In genomic region chr2:38747819-38748218, GRCh38 we compare ENCODE assay signal across 11 cellular contexts. TPM values are rescaled to one million over a fixed set of nuclear protein-coding genes. Genes with fewer than 3 reads are reported as not detected.
DNase-seq lines count a peak whose midpoint lies in the region; ATAC-seq, FAIRE-seq and TF ChIP-seq lines count a peak whose summit lies in the region.
"Had no signal": no experiment of that assay in that cellular context is flagged by ENCODE, and none has a peak within 500 bp of the region (broad histone marks: within the 10 kb centered on the region; RNA-seq: fewer than 3 reads in every experiment).

No MANE protein-coding gene starts in this region.

- peaks cover 3% of the 10 kb centered on the region for H3K27me3 Mint-ChIP-seq in activated CD8-positive, alpha-beta T cell treated with anti-CD3 and anti-CD28 coated beads for 36 hours
- peaks cover 4% of the 10 kb centered on the region for H3K27me3 Mint-ChIP-seq in type B pancreatic cell

- H3K4me1 ChIP-seq in cardiac muscle cell (ENCODE audit: low read depth) (peaks cover 49% of the 10 kb centered on the region), right atrium auricular region (peaks cover 0 to 62% of the 10 kb centered on the region in 2 donors), iPS-18a (ENCODE audit: control insufficient read depth, low read depth, low read length) (peaks cover 20% of the 10 kb centered on the region)

- H3K9me3 ChIP-seq in cardiac muscle cell (ENCODE audit: low read depth) (no peaks in the 10 kb centered on the region), right atrium auricular region (no peaks in the 10 kb centered on the region), iPS-18a (ENCODE audit: control insufficient read depth, low read depth, low read length) (no peaks in the 10 kb centered on the region)

- no peak for FAIRE-seq in GM12891 (lab: Jason Lieb, UNC)

- CTCF ChIA-PET in activated CD8-positive, alpha-beta T cell treated with anti-CD3 and anti-CD28 coated beads for 36 hours (lab: Charles Lee) = interaction anchor here (1.1 kb wide), 1 partner anchor 145 kb away, joined by 3 read pairs; the partner anchor contains the start of gene HNRNPLL

- no peak overlapping the region for H3K9ac ChIP-seq in iPS-18a (ENCODE audit: low read length)

- ATAC-seq in activated CD8-positive, alpha-beta T cell treated with anti-CD3 and anti-CD28 coated beads for 36 hours = no peak

- H3K27me3 ChIP-seq in cardiac muscle cell = no peaks in the 10 kb centered on the region
- H3K27me3 ChIP-seq in right atrium auricular region = no peaks in the 10 kb centered on the region
- no peaks in the 10 kb centered on the region for H3K27me3 ChIP-seq in iPS-18a (ENCODE audit: control insufficient read depth, insufficient read depth, low read length)

- DNase-seq in cardiac muscle cell (ENCODE audit: low read depth in 1 of 2, low spot score in 1 of 2) (no peak), right atrium auricular region (ENCODE audit: low spot score) (no peak), type B pancreatic cell (ENCODE audit: extremely low spot score, unreplicated experiment) (no peak), GM03348 (ENCODE audit: low spot score) (no peak), GM12891 (ENCODE audit: insufficient read length, low spot score) (no peak)
- no peak for DNase-seq in activated CD8-positive, alpha-beta T cell treated with anti-CD3 and anti-CD28 coated beads for 36 hours
- no peak for DNase-seq in stimulated activated CD4-positive, alpha-beta T cell treated with anti-CD3 and anti-CD28 coated beads, Interleukin-4, amount 100 ng/mL, for 1 hour
- DNase-seq: dermis blood vessel endothelial cell, NCI-H2171 treated with DMSO at 0.1 percent for 48 hours had no signal

- POLR2A ChIA-PET in activated CD8-positive, alpha-beta T cell treated with anti-CD3 and anti-CD28 coated beads for 36 hours (lab: Charles Lee) = interaction anchor here (0.6 to 12.8 kb wide), 12 partner anchors 6 to 970 kb away, joined by 3 to 209 read pairs (median 5); partner anchors contain the start of genes GALM and HNRNPLL

- H3K9me3 Mint-ChIP-seq in activated CD8-positive, alpha-beta T cell treated with anti-CD3 and anti-CD28 coated beads for 36 hours = no peaks in the 10 kb centered on the region
- H3K9me3 Mint-ChIP-seq in type B pancreatic cell = no peaks in the 10 kb centered on the region

- TF ChIP-seq CTCF in cardiac muscle cell (IDR thresholded peaks at IDR 0.05; ENCODE audit: low read depth, low read length) = no peak
- TF ChIP-seq CTCF in right atrium auricular region (IDR thresholded peaks at IDR 0.05) = no peak
- TF ChIP-seq CTCF in activated CD8-positive, alpha-beta T cell treated with anti-CD3 and anti-CD28 coated beads for 36 hours (IDR thresholded peaks at IDR 0.05) = no peak
- no peak for TF ChIP-seq CTCF in type B pancreatic cell (conservative IDR thresholded peaks at IDR 0.05)

- no peak for TF ChIP-seq POLR2A in GM12891 (IDR thresholded peaks at IDR 0.05; ENCODE audit: low read depth, low read length)

- H3K4me3 Mint-ChIP-seq in activated CD8-positive, alpha-beta T cell treated with anti-CD3 and anti-CD28 coated beads for 36 hours = peak overlapping the region; percentile 95
- peak overlapping the region; percentile 70 for H3K4me3 Mint-ChIP-seq in type B pancreatic cell

- H3K36me3 ChIP-seq in cardiac muscle cell (peaks cover 56% of the 10 kb centered on the region), right atrium auricular region (peaks cover 64% of the 10 kb centered on the region), iPS-18a (ENCODE audit: control insufficient read depth, low read depth, low read length) (peaks cover 72% of the 10 kb centered on the region)

- intact Hi-C loops in activated CD8-positive, alpha-beta T cell treated with anti-CD3 and anti-CD28 coated beads for 36 hours (cut with micrococcal nuclease) = loop anchor here (10.0 kb wide), 1 partner anchor 433 kb away; no protein-coding TSS in a partner anchor

- H3K4me1 Mint-ChIP-seq in activated CD8-positive, alpha-beta T cell treated with anti-CD3 and anti-CD28 coated beads for 36 hours (ENCODE audit: low read depth) = peaks cover 66% of the 10 kb centered on the region
- peaks cover 41% of the 10 kb centered on the region for H3K4me1 Mint-ChIP-seq in type B pancreatic cell (ENCODE audit: unreplicated experiment)

- H3K27ac ChIP-seq in cardiac muscle cell (peak overlapping the region; percentile 55), right atrium auricular region (peak overlapping the region in 1 of 2 donors; percentile 16), iPS-18a (ENCODE audit: low read length) (peak overlapping the region; percentile 20)
- H3K27ac ChIP-seq: C4-2B had no signal

- peak overlapping the region; percentile 79 for H3K27ac Mint-ChIP-seq in activated CD8-positive, alpha-beta T cell treated with anti-CD3 and anti-CD28 coated beads for 36 hours
- peak overlapping the region; percentile 9 for H3K27ac Mint-ChIP-seq in type B pancreatic cell

- H3K36me3 Mint-ChIP-seq in activated CD8-positive, alpha-beta T cell treated with anti-CD3 and anti-CD28 coated beads for 36 hours (ENCODE audit: low read depth) = peaks cover 81% of the 10 kb centered on the region
- H3K36me3 Mint-ChIP-seq in type B pancreatic cell = peaks cover 70% of the 10 kb centered on the region

- H3K4me3 ChIP-seq in cardiac muscle cell = peak overlapping the region; percentile 3
- no peak overlapping the region for H3K4me3 ChIP-seq in right atrium auricular region
- peak overlapping the region; percentile 87 for H3K4me3 ChIP-seq in iPS-18a (ENCODE audit: low read length)

TF ChIP-seq in GM12891, 5 proteins besides CTCF, POLR2A, EP300 and RAD21:
- TF ChIP-seq TAF1 (IDR thresholded peaks at IDR 0.05; ENCODE audit: low read depth, low read length) = no peak
- no peak for TF ChIP-seq SPI1 (IDR thresholded peaks at IDR 0.05; ENCODE audit: low read depth, low read length)
- TF ChIP-seq POLR2AphosphoS5 (IDR thresholded peaks at IDR 0.05; ENCODE audit: low read depth, low read length) = no peak
- no peak for TF ChIP-seq PAX5 (IDR thresholded peaks at IDR 0.05; ENCODE audit: insufficient read depth, low read length, severe bottlenecking)
- TF ChIP-seq POU2F2 (IDR thresholded peaks at IDR 0.05; ENCODE audit: low read depth, low read length) = no peak

RNA-seq across cellular contexts. Expression of gene SRSF7, which starts 3.3 kb away (rescaled TPM):
- 79.6 and 118 TPM in 2 replicates for total RNA-seq in cardiac muscle cell
- 136 and 179 TPM in 2 replicates for polyA plus RNA-seq in cardiac muscle cell
- total RNA-seq in right atrium auricular region = 10 to 100 TPM; 32.1 to 44.3 TPM
- 100 to 1,000 TPM; 320 to 333 TPM for total RNA-seq in activated CD8-positive, alpha-beta T cell treated with anti-CD3 and anti-CD28 coated beads for 36 hours
- 176 and 248 TPM in 2 replicates for total RNA-seq in type B pancreatic cell (ENCODE audit: low replicate concordance)
- polyA plus RNA-seq in GM12891 (2012; ENCODE audit: low read depth, missing spikeins) = 278 TPM

RNA-seq across cellular contexts. Expression of gene GEMIN6, which starts 30.2 kb away (rescaled TPM):
- total RNA-seq in cardiac muscle cell (8.8 and 10.5 TPM in 2 replicates), right atrium auricular region (1 to 10 TPM; 2.2 to 3.9 TPM), type B pancreatic cell (ENCODE audit: low replicate concordance) (16.2 and 19.9 TPM in 2 replicates)
- polyA plus RNA-seq in cardiac muscle cell = 18.0 and 18.5 TPM in 2 replicates
- 10 to 100 TPM; 30.2 to 33.4 TPM for total RNA-seq in activated CD8-positive, alpha-beta T cell treated with anti-CD3 and anti-CD28 coated beads for 36 hours
- 13.5 TPM for polyA plus RNA-seq in GM12891 (2012; ENCODE audit: low read depth, missing spikeins)

Comparison
In these comparisons a context has a peak if more than half of its experiments do, and no peak if none do; other contexts are left out.
1. H3K4me3 ChIP-seq: peak in cardiac muscle cell (single experiment) and iPS-18a (single experiment); none in right atrium auricular region (0 of 2).